Comparison of ENCODE assay signal across 11 cellular contexts in genomic region chr4:151012836-151013235, GRCh38. TPM values are rescaled to one million over a fixed set of nuclear protein-coding genes. Genes with fewer than 3 reads are reported as not detected.
DNase-seq lines count a peak whose midpoint lies in the region; ATAC-seq, FAIRE-seq and TF ChIP-seq lines count a peak whose summit lies in the region.
"Had no signal": no experiment of that assay in that cellular context is flagged by ENCODE, and none has a peak within 500 bp of the region (broad histone marks: within the 10 kb centered on the region; RNA-seq: fewer than 3 reads in every experiment).

No MANE protein-coding gene starts in this region.

- H3K4me3 ChIP-seq in HepG2 (replicated peaks in 1 of 3; ENCODE audit: insufficient read depth in 1 of 3, low read depth in 2 of 3, low read length in 3 of 3): peak overlapping the region; percentile 38 to 99 (median 97)
- H3K4me3 ChIP-seq in right lobe of liver: no peak overlapping the region
- H3K4me3 ChIP-seq in upper lobe of left lung: peak overlapping the region in 3 of 4 donors; percentile 6 to 99 (median 91)
- H3K4me3 ChIP-seq in dorsolateral prefrontal cortex: peak overlapping the region in 25 of 59 donors; percentile 3 to 99 (median 95)

- POLR2A ChIA-PET in HepG2 (lab: Yijun Ruan, JAX): interaction anchor here (1.0 kb wide), 1 partner anchor 86 kb away, joined by 3 read pairs; no protein-coding TSS in a partner anchor
- POLR2A ChIA-PET in activated CD4-positive, alpha-beta T cell treated with anti-CD3 and anti-CD28 coated beads, Interleukin-2, amount 10 ng/mL, durations not matched to agents 7 days and 5 days (lab: Charles Lee): no interaction called here

- peaks cover 0 to 5% of the 10 kb centered on the region in 2 experiments; a peak in 1 of 5 replicates for H3K36me3 ChIP-seq in HepG2 (replicated peaks in 1 of 2; ENCODE audit: control insufficient read depth in 1 of 2, insufficient read depth in 2 of 2, low read length in 2 of 2)
- H3K36me3 ChIP-seq in right lobe of liver: no peaks in the 10 kb centered on the region
- no peaks in the 10 kb centered on the region for H3K36me3 ChIP-seq in upper lobe of left lung

- no peaks in the 10 kb centered on the region for H3K9me3 Mint-ChIP-seq in activated CD4-positive, alpha-beta T cell treated with anti-CD3 and anti-CD28 coated beads, Interleukin-2, amount 10 ng/mL, durations not matched to agents 7 days and 5 days

- H3K4me1 Mint-ChIP-seq in activated CD4-positive, alpha-beta T cell treated with anti-CD3 and anti-CD28 coated beads, Interleukin-2, amount 10 ng/mL, durations not matched to agents 7 days and 5 days: peaks cover 27% of the 10 kb centered on the region

- no peak overlapping the region for H2AFZ ChIP-seq in HepG2 (ENCODE audit: low read length)

- H3K27me3 ChIP-seq in HepG2 (ENCODE audit: control insufficient read depth in 1 of 2, insufficient read depth in 2 of 2, low read length in 2 of 2) (no peaks in the 10 kb centered on the region; a peak in 1 of 5 replicates), right lobe of liver (no peaks in the 10 kb centered on the region), upper lobe of left lung (no peaks in the 10 kb centered on the region), dorsolateral prefrontal cortex (no peaks in the 10 kb centered on the region)

- TF ChIP-seq EP300 in HepG2 (IDR thresholded peaks at IDR 0.05; ENCODE audit: low read depth in 2 of 2, low read length in 2 of 2) (no peak), HepG2 (CRISPR knock-in tag; IDR thresholded peaks at IDR 0.05; ENCODE audit: borderline replicate concordance) (no peak), upper lobe of left lung (IDR thresholded peaks at IDR 0.05) (no peak)

- intact Hi-C loops in HepG2 (cut with micrococcal nuclease; ENCODE audit: unreplicated experiment) (no loop called here), right lobe of liver (cut with DNase I) (no loop called here), dorsolateral prefrontal cortex (cut with DNase I) (no loop called here)

- DNase-seq in HepG2 (ENCODE audit: low spot score): no peak
- DNase-seq in right lobe of liver: no peak
- no peak for DNase-seq in activated CD4-positive, alpha-beta T cell treated with anti-CD3 and anti-CD28 coated beads, Interleukin-2, amount 10 ng/mL, durations not matched to agents 7 days and 5 days
- DNase-seq in islet precursor cell: peak; percentile 67
- peak in 1 of 2 donors; percentile 56 for DNase-seq in upper lobe of left lung
- no peak for DNase-seq in dorsolateral prefrontal cortex
- no peak for DNase-seq in stimulated activated CD4-positive, alpha-beta T cell treated with anti-CD3 and anti-CD28 coated beads, Interleukin-12 subunit alpha, Interleukin-12 subunit beta, amount 100 ng/mL, for 4 hours
- DNase-seq: MV-4-11; stimulated activated CD4-positive, alpha-beta T cell treated with anti-CD3 and anti-CD28 coated beads, Interleukin-1b, Interleukin-23, amount 100 ng/mL, for 48 hours had no signal

- no peaks in the 10 kb centered on the region for H3K27me3 Mint-ChIP-seq in activated CD4-positive, alpha-beta T cell treated with anti-CD3 and anti-CD28 coated beads, Interleukin-2, amount 10 ng/mL, durations not matched to agents 7 days and 5 days

- TF ChIP-seq RAD21 in HepG2 (CRISPR knock-in tag; IDR thresholded peaks at IDR 0.05): no peak

- no peak for TF ChIP-seq POLR2A in HepG2 (IDR thresholded peaks at IDR 0.05; ENCODE audit: insufficient read depth in 1 of 2, low read depth in 2 of 2, low read length in 2 of 2)
- no peak for TF ChIP-seq POLR2A in right lobe of liver (IDR thresholded peaks at IDR 0.05)
- no peak for TF ChIP-seq POLR2A in upper lobe of left lung (IDR thresholded peaks at IDR 0.05)

- H4K20me1 ChIP-seq in HepG2 (ENCODE audit: insufficient read depth, low read length): peaks cover 12% of the 10 kb centered on the region

- peaks cover 37% of the 10 kb centered on the region for H3K79me2 ChIP-seq in HepG2 (ENCODE audit: insufficient read depth, low read length)

- H3K27ac Mint-ChIP-seq in activated CD4-positive, alpha-beta T cell treated with anti-CD3 and anti-CD28 coated beads, Interleukin-2, amount 10 ng/mL, durations not matched to agents 7 days and 5 days: peak overlapping the region; percentile 0

- TF ChIP-seq CTCF in HepG2 (CRISPR knock-in tag; IDR thresholded peaks at IDR 0.05) (no peak), right lobe of liver (IDR thresholded peaks at IDR 0.05) (no peak), upper lobe of left lung (IDR thresholded peaks at IDR 0.05) (no peak), dorsolateral prefrontal cortex (IDR thresholded peaks at IDR 0.05 in 54 of 56, conservative IDR thresholded peaks at IDR 0.05 in 2 of 56; ENCODE audit: low read depth in 1 of 56, partially characterized antibody in 56 of 56) (no peak)

- 69% methylated on average over 8 of the region's 8 CpGs for WGBS in HepG2 (ENCODE audit: low lambda C conversion rate)
- WGBS in right lobe of liver (ENCODE audit: insufficient coverage, low coverage, low lambda C conversion rate, missing lambda C conversion rate): 66% methylated on average over 8 of the region's 8 CpGs
- WGBS in upper lobe of left lung, 2 donors: 60 to 61% methylated on average over 8 of the region's 8 CpGs

- FAIRE-seq in HepG2 (lab: Jason Lieb, UNC): no peak
- FAIRE-seq: colon had no signal

- peak overlapping the region; percentile 29; the same call in 1 of the 2 replicates for H3K9ac ChIP-seq in HepG2 (ENCODE audit: insufficient read depth, low read depth, low read length)

- H3K9me3 ChIP-seq in HepG2 (ENCODE audit: low read length): no peaks in the 10 kb centered on the region
- no peaks in the 10 kb centered on the region for H3K9me3 ChIP-seq in right lobe of liver
- H3K9me3 ChIP-seq in upper lobe of left lung: no peaks in the 10 kb centered on the region

- no peak overlapping the region for H3K27ac ChIP-seq in HepG2 (ENCODE audit: extremely low read length, insufficient read depth, low read length)
- no peak overlapping the region for H3K27ac ChIP-seq in right lobe of liver
- no peak overlapping the region for H3K27ac ChIP-seq in upper lobe of left lung
- H3K27ac ChIP-seq in dorsolateral prefrontal cortex: peak overlapping the region in 1 of 59 donors; percentile 22

- H3K4me1 ChIP-seq in HepG2 (ENCODE audit: insufficient read depth, low read length): peaks cover 24% of the 10 kb centered on the region
- H3K4me1 ChIP-seq in right lobe of liver: peaks cover 0 to 15% (median 6%) of the 10 kb centered on the region in 4 donors
- H3K4me1 ChIP-seq in upper lobe of left lung: peaks cover 10 to 30% (median 13%) of the 10 kb centered on the region in 4 donors

- in situ Hi-C loops in HepG2 (cut with HindIII; ENCODE audit: extremely low pct_ligation_motif_present, low pct_unique_long_range_greater_than_20kb): no loop called here

- peak overlapping the region; percentile 100 for H3K4me3 Mint-ChIP-seq in activated CD4-positive, alpha-beta T cell treated with anti-CD3 and anti-CD28 coated beads, Interleukin-2, amount 10 ng/mL, durations not matched to agents 7 days and 5 days

- BruUV-seq in HepG2 (replicated peaks; lab: Mats Ljungman, UMichigan): no TSS peak

- CTCF ChIA-PET in HepG2 (lab: Yijun Ruan, JAX; ENCODE audit: low intra/inter-chr PET ratio, low total read pairs): no interaction called here
- CTCF ChIA-PET in activated CD4-positive, alpha-beta T cell treated with anti-CD3 and anti-CD28 coated beads, Interleukin-2, amount 10 ng/mL, durations not matched to agents 7 days and 5 days (lab: Charles Lee): no interaction called here

- peak overlapping the region; percentile 86 for H3K4me2 ChIP-seq in HepG2 (ENCODE audit: low read depth, low read length)

- no peak for ATAC-seq in HepG2
- ATAC-seq in right lobe of liver: no peak
- no peak for ATAC-seq in upper lobe of left lung (ENCODE audit: low FRiP score in 2 of 2)
- ATAC-seq in HG02763 (IDR thresholded peaks at IDR 0.05; ENCODE audit: unreplicated experiment): no peak

- peaks cover 22% of the 10 kb centered on the region for H3K36me3 Mint-ChIP-seq in activated CD4-positive, alpha-beta T cell treated with anti-CD3 and anti-CD28 coated beads, Interleukin-2, amount 10 ng/mL, durations not matched to agents 7 days and 5 days (ENCODE audit: low read depth)

TF ChIP-seq in HepG2, 621 proteins besides CTCF, POLR2A, EP300 and RAD21 (continues in another document):
- TF ChIP-seq, protein P1, sequence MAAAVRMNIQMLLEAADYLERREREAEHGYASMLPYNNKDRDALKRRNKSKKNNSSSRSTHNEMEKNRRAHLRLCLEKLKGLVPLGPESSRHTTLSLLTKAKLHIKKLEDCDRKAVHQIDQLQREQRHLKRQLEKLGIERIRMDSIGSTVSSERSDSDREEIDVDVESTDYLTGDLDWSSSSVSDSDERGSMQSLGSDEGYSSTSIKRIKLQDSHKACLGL (CRISPR knock-in tag; IDR thresholded peaks at IDR 0.05): no peak
- TF ChIP-seq SP4 (CRISPR knock-in tag; IDR thresholded peaks at IDR 0.05): no peak

RNA-seq across cellular contexts. Expression of gene LRBA, which starts 2.2 kb away (rescaled TPM):
- 37.2 and 67.1 TPM in 2 replicates for total RNA-seq in HepG2 (2016; rRNA removed; fragmentation: Illumina TruSeq; extraction: Trizol)
- 13.5 and 14.5 TPM in 2 replicates for total RNA-seq in HepG2 (2016; cell fraction: cytosol; rRNA removed; fragmentation: Illumina TruSeq; extraction: Trizol; ENCODE audit: low read depth)
- 36.8 and 61.9 TPM in 2 replicates for total RNA-seq in HepG2 (2016; cell fraction: insoluble cytoplasmic fraction; rRNA removed; fragmentation: Illumina TruSeq; extraction: Trizol)
- total RNA-seq in HepG2 (2016; cell fraction: membrane; rRNA removed; fragmentation: Illumina TruSeq; extraction: Trizol): 13.6 and 15.8 TPM in 2 replicates
- 75.4 and 80.4 TPM in 2 replicates for total RNA-seq in HepG2 (2016; cell fraction: nucleus; rRNA removed; fragmentation: Illumina TruSeq; extraction: Trizol)
- 18.5 and 21.0 TPM in 2 replicates for polyA plus RNA-seq in HepG2 (2011; rRNA removed)
- 20.5 and 24.1 TPM in 2 replicates for polyA plus RNA-seq in HepG2 (2011; cell fraction: cytosol; rRNA removed)
- 14.7 and 16.7 TPM in 2 replicates for polyA plus RNA-seq in HepG2 (2011; cell fraction: nucleus; rRNA removed)
- 22.3 and 23.6 TPM in 2 replicates for polyA plus RNA-seq in HepG2 (2012)
- polyA plus RNA-seq in HepG2 (2016; cell fraction: cytosol; fragmentation: Illumina TruSeq; extraction: Trizol; ENCODE audit: low read depth): 0.95 and 1.0 TPM in 2 replicates
- 38.5 and 39.8 TPM in 2 replicates for polyA plus RNA-seq in HepG2 (2016; cell fraction: insoluble cytoplasmic fraction; fragmentation: Illumina TruSeq; extraction: Trizol; ENCODE audit: low read depth)
- 3.2 and 4.8 TPM in 2 replicates for polyA plus RNA-seq in HepG2 (2016; cell fraction: membrane; fragmentation: Illumina TruSeq; extraction: Trizol; ENCODE audit: low read depth)
- polyA plus RNA-seq in HepG2 (2016; cell fraction: nucleus; fragmentation: Illumina TruSeq; extraction: Trizol; ENCODE audit: insufficient read depth, low read depth): 21.6 and 21.9 TPM in 2 replicates
- polyA minus RNA-seq in HepG2 (2011; rRNA and poly(A)+ RNA removed; ENCODE audit: low replicate concordance): 85.2 TPM in 2 replicates
- polyA minus RNA-seq in HepG2 (2011; cell fraction: cytosol; rRNA and poly(A)+ RNA removed): 45.2 and 56.0 TPM in 2 replicates
- polyA minus RNA-seq in HepG2 (2011; cell fraction: nucleus; rRNA and poly(A)+ RNA removed): 224 and 240 TPM in 2 replicates
- total RNA-seq in right lobe of liver: 10 to 100 TPM; 18.9 to 48.1 (median 24.5) TPM
- total RNA-seq in activated CD4-positive, alpha-beta T cell treated with anti-CD3 and anti-CD28 coated beads, Interleukin-2, amount 10 ng/mL, durations not matched to agents 7 days and 5 days: 10 to 100 TPM; 44.7 to 49.6 TPM
- 100 to 1,000 TPM in 2 of 6 donors, 10 to 100 TPM in 4; 34.7 to 139 (median 56.4) TPM for total RNA-seq in upper lobe of left lung
- 10 to 100 TPM; 23.5 to 43.2 (median 31.9) TPM for total RNA-seq in dorsolateral prefrontal cortex

Comparison
In these comparisons a context has a peak if more than half of its experiments do, and no peak if none do; other contexts are left out.
1. H3K4me3 ChIP-seq: peak in HepG2 (3 of 3) and upper lobe of left lung (3 of 4); none in right lobe of liver (0 of 3).